2 cellular contexts compared by ENCODE assay signal in genomic region chr16:57660715-57661463, GRCh38.
A peak's percentile ranks its signal among the peaks of the same experiment; 100 is the strongest.
TF ChIP-seq lines count a peak whose summit lies in the region.

No MANE protein-coding gene starts in this region.

TF ChIP-seq in K562, 482 proteins besides CTCF, POLR2A, EP300 and RAD21 (continued from another document):
- TF ChIP-seq VEZF1 (CRISPR knock-in tag; IDR thresholded peaks at IDR 0.05) (no peak), ID3 (CRISPR knock-in tag; IDR thresholded peaks at IDR 0.05) (no peak), ID3 (tag; IDR thresholded peaks at IDR 0.05) (no peak), SAFB2 (IDR thresholded peaks at IDR 0.05; ENCODE audit: borderline replicate concordance, low read depth, low read length, severe bottlenecking) (no peak), ZNF551 (CRISPR knock-in tag; IDR thresholded peaks at IDR 0.05) (no peak), MXD1 (CRISPR knock-in tag; IDR thresholded peaks at IDR 0.05; ENCODE audit: borderline replicate concordance, poor library complexity, severe bottlenecking) (no peak), ZNF57 (CRISPR knock-in tag; IDR thresholded peaks at IDR 0.05) (no peak), ZNF24 (IDR thresholded peaks at IDR 0.05) (no peak), PYGO2 (tag; IDR thresholded peaks at IDR 0.05) (no peak), ZNF140 (CRISPR knock-in tag; IDR thresholded peaks at IDR 0.05) (no peak), STAG1 (CRISPR knock-in tag; IDR thresholded peaks at IDR 0.05; ENCODE audit: borderline replicate concordance) (peak; percentile 41; the same call in 1 of the 2 replicates), ILF3 (IDR thresholded peaks at IDR 0.05; ENCODE audit: borderline replicate concordance) (no peak), C11orf30 (IDR thresholded peaks at IDR 0.05; ENCODE audit: low read depth) (no peak), OTX1 (CRISPR knock-in tag; IDR thresholded peaks at IDR 0.05) (no peak), ZBTB1 (CRISPR knock-in tag; IDR thresholded peaks at IDR 0.05; ENCODE audit: borderline replicate concordance, low read depth) (no peak), ZNF699 (CRISPR knock-in tag; IDR thresholded peaks at IDR 0.05; ENCODE audit: insufficient replicate concordance) (no peak), PREB (CRISPR knock-in tag; IDR thresholded peaks at IDR 0.05) (no peak), EGR1 (conservative IDR thresholded peaks at IDR 0.05) (no peak), NUFIP1 (IDR thresholded peaks at IDR 0.05; ENCODE audit: partially characterized antibody) (no peak)

TF ChIP-seq in HepG2, 621 proteins besides CTCF, POLR2A, EP300 and RAD21 (continued from another document and continues in another):
- no peak for TF ChIP-seq ZNF576 (CRISPR knock-in tag; IDR thresholded peaks at IDR 0.05)
- TF ChIP-seq ISX (CRISPR knock-in tag; conservative IDR thresholded peaks at IDR 0.05): no peak
- no peak for TF ChIP-seq ZMYM2 (CRISPR knock-in tag; IDR thresholded peaks at IDR 0.05)
- TF ChIP-seq NONO (IDR thresholded peaks at IDR 0.05): no peak
- TF ChIP-seq NONO (CRISPR knock-in tag; conservative IDR thresholded peaks at IDR 0.05): no peak
- no peak for TF ChIP-seq ZBTB46 (CRISPR knock-in tag; IDR thresholded peaks at IDR 0.05; ENCODE audit: borderline replicate concordance)
- TF ChIP-seq TGIF2 (CRISPR knock-in tag; IDR thresholded peaks at IDR 0.05): no peak
- no peak for TF ChIP-seq RFX3 (CRISPR knock-in tag; IDR thresholded peaks at IDR 0.05)
- TF ChIP-seq ZFP91 (CRISPR knock-in tag; IDR thresholded peaks at IDR 0.05; ENCODE audit: borderline replicate concordance): peak; percentile 66; the same call in 1 of the 2 replicates
- TF ChIP-seq NAIF1 (CRISPR knock-in tag; IDR thresholded peaks at IDR 0.05; ENCODE audit: borderline replicate concordance): no peak
- 0 out of 2 replicates have a peak, but pooled peaks have one; percentile 60 for TF ChIP-seq SAFB2 (CRISPR knock-in tag; IDR thresholded peaks at IDR 0.05; ENCODE audit: borderline replicate concordance, low read depth)
- TF ChIP-seq STAT6 (CRISPR knock-in tag; IDR thresholded peaks at IDR 0.05; ENCODE audit: borderline replicate concordance): 0 out of 2 replicates have a peak, but pooled peaks have one; percentile 39
- no peak for TF ChIP-seq CBX1 (IDR thresholded peaks at IDR 0.05; ENCODE audit: low read depth)
- TF ChIP-seq RBFOX2 (IDR thresholded peaks at IDR 0.05; ENCODE audit: low read depth, low read length): no peak
- TF ChIP-seq ARNT2 (CRISPR knock-in tag; IDR thresholded peaks at IDR 0.05; ENCODE audit: low read depth): no peak
- TF ChIP-seq SSRP1 (CRISPR knock-in tag; IDR thresholded peaks at IDR 0.05): no peak
- TF ChIP-seq ZNF253 (CRISPR knock-in tag; IDR thresholded peaks at IDR 0.05; ENCODE audit: borderline replicate concordance): no peak
- TF ChIP-seq EED (CRISPR knock-in tag; IDR thresholded peaks at IDR 0.05): no peak
- TF ChIP-seq BCLAF1 (IDR thresholded peaks at IDR 0.05): no peak
- no peak for TF ChIP-seq ZNF468 (CRISPR knock-in tag; IDR thresholded peaks at IDR 0.05)
- TF ChIP-seq ZNF432 (CRISPR knock-in tag; IDR thresholded peaks at IDR 0.05; ENCODE audit: borderline replicate concordance): no peak
- no peak for TF ChIP-seq SATB2 (CRISPR knock-in tag; IDR thresholded peaks at IDR 0.05)
- TF ChIP-seq MATR3 (CRISPR knock-in tag; IDR thresholded peaks at IDR 0.05): no peak
- no peak for TF ChIP-seq POLR2AphosphoS2 (IDR thresholded peaks at IDR 0.05; ENCODE audit: low read depth, low read length)
- no peak for TF ChIP-seq MED13 (CRISPR knock-in tag; IDR thresholded peaks at IDR 0.05)
- no peak for TF ChIP-seq ZNF788 (CRISPR knock-in tag; IDR thresholded peaks at IDR 0.05; ENCODE audit: borderline replicate concordance)
- TF ChIP-seq CREM (IDR thresholded peaks at IDR 0.05): no peak
- no peak for TF ChIP-seq CREM (CRISPR knock-in tag; IDR thresholded peaks at IDR 0.05)
- TF ChIP-seq ZNF362 (CRISPR knock-in tag; IDR thresholded peaks at IDR 0.05; ENCODE audit: borderline replicate concordance): no peak
- TF ChIP-seq NCOA5 (CRISPR knock-in tag; IDR thresholded peaks at IDR 0.05): no peak
- no peak for TF ChIP-seq KDM4B (CRISPR knock-in tag; IDR thresholded peaks at IDR 0.05)
- no peak for TF ChIP-seq HCFC1 (IDR thresholded peaks at IDR 0.05; ENCODE audit: low read depth, low read length)
- no peak for TF ChIP-seq GPBP1L1 (CRISPR knock-in tag; IDR thresholded peaks at IDR 0.05)
- TF ChIP-seq ZBTB43 (CRISPR knock-in tag; conservative IDR thresholded peaks at IDR 0.05): no peak
- TF ChIP-seq ZNF782 (CRISPR knock-in tag; IDR thresholded peaks at IDR 0.05; ENCODE audit: borderline replicate concordance): no peak
- TF ChIP-seq AKNA (CRISPR knock-in tag; IDR thresholded peaks at IDR 0.05; ENCODE audit: borderline replicate concordance): no peak
